Comparison of ENCODE assay signal across 8 cellular contexts in the genomic region with DNA sequence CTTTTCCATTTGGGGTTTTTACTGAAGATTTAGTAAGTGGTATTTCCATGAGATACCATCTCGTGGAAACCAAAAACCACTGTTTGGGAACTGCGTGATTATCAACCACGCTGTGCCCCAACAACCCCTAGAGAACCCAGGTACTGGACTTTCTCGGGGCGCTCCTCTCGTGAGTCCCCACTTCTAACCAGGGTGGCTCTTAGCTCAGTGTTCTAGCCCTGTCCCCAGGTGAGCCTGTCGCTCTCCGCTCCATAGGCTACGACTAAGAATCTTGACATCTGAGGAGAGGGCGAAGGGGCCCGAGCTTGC. TPM values are rescaled to one million over a fixed set of nuclear protein-coding genes. Genes with fewer than 3 reads are reported as not detected.
DNase-seq lines count a peak whose midpoint lies in the region; ATAC-seq, FAIRE-seq and TF ChIP-seq lines count a peak whose summit lies in the region.

No MANE protein-coding gene starts in this region.

- peak overlapping the region; percentile 88 for H3K4me2 ChIP-seq in PC-9

- H2AFZ ChIP-seq in PC-9 = peak overlapping the region; percentile 97; the same call in 1 of the 2 replicates

- no peak for DNase-seq in activated T-cell treated with anti-CD3 and anti-CD28 coated beads, Interleukin-2, amount 50 U/mL, for 24 hours
- DNase-seq in activated T-cell treated with anti-CD3 and anti-CD28 coated beads, Interleukin-2, amount 50 U/mL, for 48 hours = no peak
- DNase-seq in PC-9 (no peak), esophagus squamous epithelium (lab: John Stamatoyannopoulos, UW) (no peak), pancreas (no peak), NCI-H510A (lab: John Stamatoyannopoulos, UW) (no peak), NCI-H1105 (lab: John Stamatoyannopoulos, UW) (no peak), DMS 273 treated with DMSO at 0.1 percent for 48 hours (lab: John Stamatoyannopoulos, UW) (no peak)

- H3K27me3 ChIP-seq in PC-9 (ENCODE audit: insufficient read depth, low read depth) = no peaks in the 10 kb centered on the region
- no peaks in the 10 kb centered on the region for H3K27me3 ChIP-seq in esophagus squamous epithelium
- H3K27me3 ChIP-seq in pancreas = no peaks in the 10 kb centered on the region

- intact Hi-C loops in PC-9 (cut with micrococcal nuclease; ENCODE audit: unreplicated experiment) = loop anchor here (5.0 kb wide), 1 partner anchor 200 kb away; the partner anchor contains the start of gene SPATS2
- intact Hi-C loops in esophagus squamous epithelium (cut with DNase I) = no loop called here
- intact Hi-C loops in pancreas (cut with DNase I) = no loop called here

- ATAC-seq in pancreas = peak; percentile 11 to 23 (median 16)

- H3K27ac ChIP-seq in PC-9 (no peak overlapping the region; the same call in 1 of the 2 replicates), esophagus squamous epithelium (peak overlapping the region; percentile 88 to 97 (median 92)), pancreas (peak overlapping the region in 3 of 4 donors; percentile 56 to 75 (median 64))

- WGBS in esophagus squamous epithelium, 2 donors = 1 to 5% methylated on average over 6 of the region's 11 CpGs
- 1 to 3% methylated on average over 11 of the region's 11 CpGs for WGBS in pancreas, 2 donors

- no peak for TF ChIP-seq POLR2A in esophagus squamous epithelium (IDR thresholded peaks at IDR 0.05)

- H4K20me1 ChIP-seq in PC-9 (ENCODE audit: insufficient read depth) = no peaks in the 10 kb centered on the region; the same call in 1 of the 2 replicates

- H3K9me3 Mint-ChIP-seq in activated T-cell treated with anti-CD3 and anti-CD28 coated beads, Interleukin-2, amount 50 U/mL, for 24 hours = no peaks in the 10 kb centered on the region

- H3K4me3 ChIP-seq in PC-9 (peak overlapping the region; percentile 89), esophagus squamous epithelium (peak overlapping the region; percentile 61 to 88 (median 71)), pancreas (peak overlapping the region; percentile 68 to 93 (median 75))

- no peaks in the 10 kb centered on the region for H3K27me3 Mint-ChIP-seq in activated T-cell treated with anti-CD3 and anti-CD28 coated beads, Interleukin-2, amount 50 U/mL, for 24 hours

- POLR2A ChIA-PET in PC-9 (lab: Charles Lee; ENCODE audit: unreplicated experiment) = interaction anchor here (0.8 to 1.4 kb wide), 2 partner anchors 200 to 245 kb away, joined by 4 to 5 read pairs; partner anchors contain the start of genes SPATS2 and TROAP

- FAIRE-seq in pancreas (lab: Jason Lieb, UNC) = no peak

- peaks cover 9% of the 10 kb centered on the region; the same call in 1 of the 2 replicates for H3F3A ChIP-seq in PC-9 (ENCODE audit: insufficient read depth, low read depth)

- peaks cover 54% of the 10 kb centered on the region for H3K4me1 Mint-ChIP-seq in activated T-cell treated with anti-CD3 and anti-CD28 coated beads, Interleukin-2, amount 50 U/mL, for 24 hours (ENCODE audit: low read depth)

- TF ChIP-seq CTCF in PC-9 (conservative IDR thresholded peaks at IDR 0.05) (no peak), esophagus squamous epithelium (IDR thresholded peaks at IDR 0.05) (no peak), pancreas (IDR thresholded peaks at IDR 0.05) (no peak)

- H3K4me3 Mint-ChIP-seq in activated T-cell treated with anti-CD3 and anti-CD28 coated beads, Interleukin-2, amount 50 U/mL, for 24 hours = peak overlapping the region; percentile 97

- BruUV-seq in PC-9 (replicated peaks; lab: Mats Ljungman, UMichigan) = no TSS peak

- H3K27ac Mint-ChIP-seq in activated T-cell treated with anti-CD3 and anti-CD28 coated beads, Interleukin-2, amount 50 U/mL, for 24 hours = peak overlapping the region; percentile 99

- H3K36me3 Mint-ChIP-seq in activated T-cell treated with anti-CD3 and anti-CD28 coated beads, Interleukin-2, amount 50 U/mL, for 24 hours (ENCODE audit: low read depth) = peaks cover 63% of the 10 kb centered on the region

- H3K4me1 ChIP-seq in PC-9 (replicated peaks; ENCODE audit: insufficient read depth) = peaks cover 13% of the 10 kb centered on the region; the same call in 1 of the 2 replicates
- peaks cover 18 to 72% (median 25%) of the 10 kb centered on the region in 3 donors for H3K4me1 ChIP-seq in esophagus squamous epithelium
- peaks cover 0 to 19% (median 9%) of the 10 kb centered on the region in 3 donors for H3K4me1 ChIP-seq in pancreas

- H3K79me2 ChIP-seq in PC-9 (ENCODE audit: low read depth) = peaks cover 52% of the 10 kb centered on the region

- CTCF ChIA-PET in PC-9 (lab: Charles Lee) = interaction anchor here (0.7 kb wide), 1 partner anchor 12 kb away, joined by 3 read pairs; no protein-coding TSS in a partner anchor

- H3K36me3 ChIP-seq in PC-9 (ENCODE audit: low read depth) = peaks cover 14% of the 10 kb centered on the region; the same call in 1 of the 2 replicates
- peaks cover 17 to 45% (median 24%) of the 10 kb centered on the region in 3 donors for H3K36me3 ChIP-seq in esophagus squamous epithelium
- peaks cover 0 to 25% (median 7%) of the 10 kb centered on the region in 3 donors for H3K36me3 ChIP-seq in pancreas

- H3K9me3 ChIP-seq in PC-9 (ENCODE audit: insufficient read depth, low read depth) = no peaks in the 10 kb centered on the region
- H3K9me3 ChIP-seq in esophagus squamous epithelium = no peaks in the 10 kb centered on the region
- no peaks in the 10 kb centered on the region for H3K9me3 ChIP-seq in pancreas

- H3K9me2 ChIP-seq in PC-9 (ENCODE audit: insufficient read depth) = no peaks in the 10 kb centered on the region

RNA-seq across cellular contexts. Expression of gene MCRS1, which starts 0.7 kb away (rescaled TPM):
- total RNA-seq in PC-9 (2021) (66.9 and 71.5 TPM in 2 replicates), esophagus squamous epithelium (10 to 100 TPM; 38.8 to 54.2 (median 45.0) TPM), pancreas (10 to 100 TPM; 19.3 to 29.9 (median 22.9) TPM)
- polyA plus RNA-seq in pancreas = 10 to 100 TPM; 59.6 to 71.0 TPM

RNA-seq across cellular contexts. Expression of gene KCNH3, which starts 28.4 kb away (rescaled TPM):
- not detected in 2 replicates for total RNA-seq in PC-9 (2021)
- under 1 TPM in 1 of 4 donors, not detected in 3; 0.38 TPM for total RNA-seq in esophagus squamous epithelium
- total RNA-seq in pancreas = 1 to 10 TPM in 2 of 6 donors, under 1 TPM in 4; 0.55 to 1.7 (median 0.91) TPM
- polyA plus RNA-seq in pancreas = 1 to 10 TPM; 2.3 to 3.2 TPM

RNA-seq across cellular contexts. Expression of gene FAM186B, which starts 38.2 kb away (rescaled TPM):
- 1.3 and 1.7 TPM in 2 replicates for total RNA-seq in PC-9 (2021)
- total RNA-seq in esophagus squamous epithelium = 1 to 10 TPM in 1 of 4 donors, under 1 TPM in 1, not detected in 2; 0.19 to 1.1 TPM
- total RNA-seq in pancreas = 1 to 10 TPM in 2 of 6 donors, under 1 TPM in 4; 0.49 to 1.7 (median 0.83) TPM
- polyA plus RNA-seq in pancreas = under 1 TPM; 0.56 to 0.65 TPM

RNA-seq across cellular contexts. Expression of gene PRPF40B, which starts 56.1 kb away (rescaled TPM):
- 27.5 and 28.9 TPM in 2 replicates for total RNA-seq in PC-9 (2021)
- total RNA-seq in esophagus squamous epithelium = 10 to 100 TPM in 2 of 4 donors, 1 to 10 TPM in 2; 5.2 to 14.5 (median 10.2) TPM
- total RNA-seq in pancreas = 10 to 100 TPM; 11.2 to 19.9 (median 13.2) TPM
- polyA plus RNA-seq in pancreas = 10 to 100 TPM; 44.9 to 58.3 TPM
